Comparison of ENCODE assay signal across 20 cellular contexts in genomic region chr21:32131164-32131563, GRCh38.
"Had no signal": no experiment of that assay in that cellular context is flagged by ENCODE, and none has a peak within 500 bp of the region (broad histone marks: within the 10 kb centered on the region; RNA-seq: fewer than 3 reads in every experiment).

No MANE protein-coding gene starts in this region.

- H3K4me1 ChIP-seq: parathyroid adenoma, stomach, transverse colon had no signal

- H3K27me3 ChIP-seq: dorsolateral prefrontal cortex, gastrocnemius medialis, sigmoid colon, transverse colon had no signal

- H3K27ac Mint-ChIP-seq: naive thymus-derived CD8-positive, alpha-beta T cell had no signal

- H3K79me2 ChIP-seq: parathyroid adenoma had no signal

- H3K4me3 Mint-ChIP-seq: naive thymus-derived CD8-positive, alpha-beta T cell had no signal

- H3K9ac ChIP-seq: parathyroid adenoma had no signal

- H3K27ac ChIP-seq: dorsolateral prefrontal cortex, parathyroid adenoma, psoas muscle, sigmoid colon, skin epidermis, stomach, thoracic aorta, transverse colon had no signal

- H3K4me3 ChIP-seq: dorsolateral prefrontal cortex, gastrocnemius medialis, mucosa of descending colon, psoas muscle, sigmoid colon, skin epidermis, stomach, thoracic aorta, transverse colon had no signal

- H3K9me3 ChIP-seq: gastrocnemius medialis, mucosa of descending colon, psoas muscle, thoracic aorta, transverse colon had no signal

- ATAC-seq: esophagus mucosa; left colon; mucosa of descending colon; naive thymus-derived CD8-positive, alpha-beta T cell had no signal

- H2AFZ ChIP-seq: parathyroid adenoma had no signal

- H3K4me1 Mint-ChIP-seq: naive thymus-derived CD8-positive, alpha-beta T cell had no signal

- DNase-seq: central memory CD4-positive, alpha-beta T cell; cortex of kidney; dorsolateral prefrontal cortex; effector CD8-positive, alpha-beta T cell; gastrocnemius medialis; kidney; left colon; mucosa of descending colon; naive thymus-derived CD8-positive, alpha-beta T cell; psoas muscle; sigmoid colon; stimulated activated CD4-positive, alpha-beta T cell treated with anti-CD3 and anti-CD28 coated beads, Interleukin-2, amount 100 ng/mL, for 24 hours; stimulated activated naive CD4-positive, alpha-beta T cell; stomach; substantia nigra; transverse colon had no signal

- H3K36me3 ChIP-seq: gastrocnemius medialis, sigmoid colon, stomach, thoracic aorta, transverse colon had no signal
